26 cellular contexts compared by ENCODE assay signal in the genomic region with DNA sequence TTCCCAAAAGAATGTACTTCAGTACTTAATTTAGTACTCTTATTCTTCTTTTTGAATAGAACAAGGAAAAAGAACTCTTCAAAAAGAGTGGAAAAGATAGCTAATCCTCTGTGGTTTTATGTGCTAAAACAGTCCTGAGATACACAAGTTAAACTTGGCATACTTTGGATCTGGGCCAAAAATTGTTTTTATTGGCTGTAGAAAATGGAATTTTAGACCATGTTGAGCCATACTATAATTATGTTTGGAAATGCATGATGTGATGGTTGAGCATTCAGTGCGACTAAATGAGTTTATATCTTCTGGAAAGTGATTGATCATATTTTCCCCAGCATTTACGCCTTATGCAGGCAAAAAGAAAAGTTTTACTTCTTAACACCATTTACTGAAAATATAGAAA.
DNase-seq lines count a peak whose midpoint lies in the region; ATAC-seq and TF ChIP-seq lines count a peak whose summit lies in the region.
"Had no signal": no experiment of that assay in that cellular context is flagged by ENCODE, and none has a peak within 500 bp of the region (broad histone marks: within the 10 kb centered on the region; RNA-seq: fewer than 3 reads in every experiment).

No MANE protein-coding gene starts in this region.

- no peak overlapping the region for H3K4me3 ChIP-seq in retinal pigment epithelial cell (ENCODE audit: low read length)
- H3K4me3 ChIP-seq: cardiac muscle cell, gastrocnemius medialis, tibial nerve had no signal

- ATAC-seq in GM19463 (IDR thresholded peaks at IDR 0.05; ENCODE audit: unreplicated experiment) (no peak), GM19395 (IDR thresholded peaks at IDR 0.05; ENCODE audit: unreplicated experiment) (no peak)
- ATAC-seq: activated CD4-positive, CD25-positive, alpha-beta regulatory T cell treated with anti-CD3 and anti-CD28 coated beads, Interleukin-2, amount 50 U/mL, for 24 hours; activated CD8-positive, alpha-beta T cell treated with anti-CD3 and anti-CD28 coated beads for 36 hours; gastrocnemius medialis; left lobe of liver; Panc1; sciatic nerve had no signal

- peak; percentile 53 for DNase-seq in HS-27A (ENCODE audit: low read depth)
- peak; percentile 52 for DNase-seq in astrocyte of the hippocampus (ENCODE audit: low read depth, low spot score)
- peak; percentile 77 for DNase-seq in fibroblast of gingiva (ENCODE audit: low read depth)
- DNase-seq in retinal pigment epithelial cell (ENCODE audit: low read depth) = peak; percentile 54
- no peak for DNase-seq in retina
- no peak for DNase-seq in activated naive CD4-positive, alpha-beta T cell treated with Interleukin-2 at 50 U/mL for 16 hours
- DNase-seq: activated CD8-positive, alpha-beta T cell treated with anti-CD3 and anti-CD28 coated beads for 36 hours; activated effector memory CD4-positive, alpha-beta T cell treated with anti-CD3 and anti-CD28 coated beads, Interleukin-2, amount 50 U/mL, for 16 hours; gastrocnemius medialis; HCEC 1CT; hippocampal formation; immature natural killer cell; NCI-H146; NCI-H524 treated with DMSO at 0.1 percent for 48 hours; nephron progenitor cell; SHP77 treated with DMSO at 0.1 percent for 48 hours; stimulated activated CD4-positive, alpha-beta T cell treated with anti-CD3 and anti-CD28 coated beads, Interleukin-15, amount 100 ng/mL, for 24 hours; T-helper 1 cell had no signal

- no peak for TF ChIP-seq CTCF in retinal pigment epithelial cell (conservative IDR thresholded peaks at IDR 0.05; ENCODE audit: low read depth, low read length)

Comparison
In these comparisons a context has a peak if more than half of its experiments do, and no peak if none do; other contexts are left out.
1. DNase-seq: peak in HS-27A (single experiment), astrocyte of the hippocampus (single experiment), fibroblast of gingiva (single experiment) and retinal pigment epithelial cell (single experiment); none in retina (single experiment) and activated naive CD4-positive, alpha-beta T cell treated with Interleukin-2 at 50 U/mL for 16 hours (single experiment).